In genomic region chr2:121257476-121257831, GRCh38 we compare ENCODE assay signal across 26 cellular contexts. TPM values are rescaled to one million over a fixed set of nuclear protein-coding genes. Genes with fewer than 3 reads are reported as not detected.
DNase-seq lines count a peak whose midpoint lies in the region; ATAC-seq and TF ChIP-seq lines count a peak whose summit lies in the region.
"Had no signal": no experiment of that assay in that cellular context is flagged by ENCODE, and none has a peak within 500 bp of the region (broad histone marks: within the 10 kb centered on the region; RNA-seq: fewer than 3 reads in every experiment).

No MANE protein-coding gene starts in this region.

- H3K4me1 ChIP-seq in thyroid gland = peaks cover 62 to 78% of the 10 kb centered on the region in 2 donors

- H3K27me3 ChIP-seq in thyroid gland = no peaks in the 10 kb centered on the region
- H3K27me3 ChIP-seq: testis had no signal

- peak overlapping the region; percentile 78 to 86 (median 85) for H3K27ac ChIP-seq in thyroid gland
- H3K27ac ChIP-seq: testis, VCaP had no signal

- no peaks in the 10 kb centered on the region for H3K9me3 ChIP-seq in thyroid gland
- H3K9me3 ChIP-seq: testis had no signal

- TF ChIP-seq POLR2A in thyroid gland (IDR thresholded peaks at IDR 0.05) = no peak

- H3K4me3 ChIP-seq in thyroid gland (replicated peaks in 1 of 3) = no peak overlapping the region
- H3K4me3 ChIP-seq: GM12878, testis had no signal

- no peak for TF ChIP-seq CTCF in thyroid gland (IDR thresholded peaks at IDR 0.05)

- 68 to 79% methylated on average over 3 of the region's 3 CpGs for WGBS in thyroid gland, 2 donors

- no peaks in the 10 kb centered on the region for H3K36me3 ChIP-seq in thyroid gland

- intact Hi-C loops in thyroid gland (cut with DNase I) = no loop called here

- ATAC-seq in GM18907 (IDR thresholded peaks at IDR 0.05; ENCODE audit: unreplicated experiment) = peak; percentile 51
- ATAC-seq in HG03139 (IDR thresholded peaks at IDR 0.05; ENCODE audit: unreplicated experiment) = no peak
- ATAC-seq: GM12878; stimulated activated effector memory CD8-positive, alpha-beta T cell treated with anti-CD3 and anti-CD28 coated beads, Interleukin-12 subunit alpha, Interleukin-12 subunit beta, amount 100 ng/mL, for 72 hours had no signal

- DNase-seq in RPMI7951 (ENCODE audit: low read depth) = peak; percentile 6
- DNase-seq in islet precursor cell = peak; percentile 34
- peak; percentile 23 to 39 for DNase-seq in thyroid gland
- DNase-seq in SHP77 (lab: John Stamatoyannopoulos, UW) = no peak
- DNase-seq in NCI-H2107 (lab: John Stamatoyannopoulos, UW) = no peak
- DNase-seq: activated CD4-positive, alpha-beta T cell treated with anti-CD3 and anti-CD28 coated beads, Interleukin-2, amount 10 ng/mL, durations not matched to agents 7 days and 5 days; activated naive CD4-positive, alpha-beta T cell treated with anti-CD3 and anti-CD28 coated beads, Interleukin-2, amount 50 U/mL, for 16 hours; anterior cingulate cortex; CD4-positive, alpha-beta memory T cell; central memory CD4-positive, alpha-beta T cell; DND-41; mesendoderm; NCI-H1092; NCI-H2029; NCI-H226; NCI-H774; stimulated activated CD4-positive, alpha-beta T cell treated with anti-CD3 and anti-CD28 coated beads, Interleukin-2, amount 100 ng/mL, for 48 hours; testis had no signal

RNA-seq across cellular contexts. Expression of gene TFCP2L1, which starts 27.5 kb away (rescaled TPM):
- under 0.01 TPM in 1 of 2 replicates, not detected in the other for total RNA-seq in RPMI7951 (2014; rRNA removed; shearing (Covaris generic))
- 100 to 1,000 TPM in 3 of 4 donors, 10 to 100 TPM in 1; 97.4 to 188 (median 146) TPM for total RNA-seq in thyroid gland
- total RNA-seq: activated T-helper 1 cell treated with anti-CD3 and anti-CD28 coated beads, Interleukin-12 subunit alpha, Interleukin-12 subunit beta, Interleukin-2, Interleukin-4 antibody, amounts not matched to agents 30 ng/mL and 10 ng/mL and 1 ng/mL, durations not matched to agents 14 hours and 24 hours and 36 hours; dermis microvascular lymphatic vessel endothelial cell; glomerular endothelial cell had no signal

Comparison
In these comparisons a context has a peak if more than half of its experiments do, and no peak if none do; other contexts are left out.
1. DNase-seq: peak in RPMI7951 (single experiment), islet precursor cell (single experiment) and thyroid gland (2 of 2); none in SHP77 (0 of 2) and NCI-H2107 (single experiment).
2. RNA of gene TFCP2L1, which starts 27.5 kb away (total RNA-seq): 97.4 to 188 TPM in thyroid gland; under 0.01 TPM in RPMI7951; every median in the first group is over 10 times any median in the second.